ENCODE assay signal across 18 cellular contexts in genomic region chr22:39360242-39360641, GRCh38. TPM values are rescaled to one million over a fixed set of nuclear protein-coding genes. Genes with fewer than 3 reads are reported as not detected.
DNase-seq lines count a peak whose midpoint lies in the region; ATAC-seq and TF ChIP-seq lines count a peak whose summit lies in the region.
"Had no signal": no experiment of that assay in that cellular context is flagged by ENCODE, and none has a peak within 500 bp of the region (broad histone marks: within the 10 kb centered on the region; RNA-seq: fewer than 3 reads in every experiment).

No MANE protein-coding gene starts in this region.

- intact Hi-C loops in Right ventricle myocardium superior (cut with DNase I) (no loop called here), Right ventricle myocardium inferior (cut with DNase I) (no loop called here), transverse colon (cut with DNase I; ENCODE audit: low total_unique reads) (no loop called here)

- no peaks in the 10 kb centered on the region for H3K36me3 ChIP-seq in transverse colon

- in situ Hi-C loops in transverse colon (cut with MboI; ENCODE audit: low pct_ligation_motif_present in 1 of 4, low pct_unique_long_range_greater_than_20kb in 1 of 4, low sequenced_read_pairs in 3 of 4) = no loop called here

- peak overlapping the region; percentile 26 to 65 (median 31) for H3K27ac Mint-ChIP-seq in brain
- H3K27ac Mint-ChIP-seq in neural crest cell (ENCODE audit: unreplicated experiment) = peak overlapping the region; percentile 10

- H3K4me3 Mint-ChIP-seq in brain (no peak overlapping the region), neural crest cell (no peak overlapping the region)

- no peaks in the 10 kb centered on the region for H3K9me3 ChIP-seq in transverse colon

- ATAC-seq in Right ventricle myocardium superior (ENCODE audit: poor library complexity) (no peak), Right ventricle myocardium inferior (no peak)
- ATAC-seq: PC-3 had no signal

- no peak for TF ChIP-seq CTCF in brain (conservative IDR thresholded peaks at IDR 0.05)
- TF ChIP-seq CTCF in neural crest cell (conservative IDR thresholded peaks at IDR 0.05) = no peak
- TF ChIP-seq CTCF in transverse colon (IDR thresholded peaks at IDR 0.05) = no peak

- H3K4me1 ChIP-seq in transverse colon = peaks cover 0 to 4% (median 0%) of the 10 kb centered on the region in 4 donors

- H3K27me3 ChIP-seq in transverse colon = no peaks in the 10 kb centered on the region

- WGBS in transverse colon (ENCODE audit: low coverage in 1 of 2), 2 donors = 84 to 88% methylated on average over 10 to 18 of the region's 18 CpGs

- H3K36me3 Mint-ChIP-seq in brain (peaks cover 27% of the 10 kb centered on the region), neural crest cell (ENCODE audit: low read depth) (peaks cover 10% of the 10 kb centered on the region)

- peaks cover 38% of the 10 kb centered on the region for H3K4me1 Mint-ChIP-seq in brain
- H3K4me1 Mint-ChIP-seq in neural crest cell = peaks cover 23% of the 10 kb centered on the region

- no peak for TF ChIP-seq EP300 in transverse colon (IDR thresholded peaks at IDR 0.05; ENCODE audit: low read depth)

- no peaks in the 10 kb centered on the region for H3K27me3 Mint-ChIP-seq in brain
- H3K27me3 Mint-ChIP-seq in neural crest cell (ENCODE audit: low read depth) = no peaks in the 10 kb centered on the region

- no peak overlapping the region for H3K4me3 ChIP-seq in transverse colon
- H3K4me3 ChIP-seq: GM23248 had no signal

- DNase-seq in Right ventricle myocardium superior (peak; percentile 29), Right ventricle myocardium inferior (ENCODE audit: missing footprints) (no peak), neural crest cell (ENCODE audit: low read depth, low spot score) (no peak), transverse colon (no peak), germinal center (ENCODE audit: low spot score) (no peak), dedifferentiated amniotic fluid mesenchymal stem cell (ENCODE audit: extremely low spot score) (no peak), pons (ENCODE audit: low spot score) (no peak)
- DNase-seq: Calu3, DMS79 treated with DMSO at 0.1 percent for 48 hours, GDM1, GM23248, NCI-H1092 treated with DMSO at 0.1 percent for 48 hours, NCI-H2107, NCI-H226, NCI-H526 treated with DMSO at 0.1 percent for 48 hours, PC-3 had no signal

- no peak for TF ChIP-seq POLR2A in transverse colon (IDR thresholded peaks at IDR 0.05)

- H3K9me3 Mint-ChIP-seq in brain (no peaks in the 10 kb centered on the region), neural crest cell (no peaks in the 10 kb centered on the region)

- no peak overlapping the region for H3K27ac ChIP-seq in transverse colon
- H3K27ac ChIP-seq: GM23248, KMS-11 had no signal

RNA-seq across cellular contexts. Expression of gene SYNGR1, which starts 10.5 kb away (rescaled TPM):
- total RNA-seq in Right ventricle myocardium superior = 32.2 TPM
- 40.5 TPM for total RNA-seq in Right ventricle myocardium inferior
- 55.1 TPM for polyA plus RNA-seq in brain (ENCODE audit: insufficient read depth, low read depth, low replicate concordance)
- 30.0 and 30.4 TPM in 2 replicates for total RNA-seq in neural crest cell
- total RNA-seq in transverse colon = 10 to 100 TPM in 1 of 4 donors, 1 to 10 TPM in 3; 6.7 to 10.5 (median 8.0) TPM

RNA-seq across cellular contexts. Expression of gene TAB1, which starts 39.3 kb away (rescaled TPM):
- total RNA-seq in Right ventricle myocardium superior (17.3 TPM), Right ventricle myocardium inferior (17.3 TPM), neural crest cell (33.8 and 38.3 TPM in 2 replicates), transverse colon (10 to 100 TPM; 14.3 to 56.5 (median 24.7) TPM)
- 34.5 TPM for polyA plus RNA-seq in brain (ENCODE audit: insufficient read depth, low read depth, low replicate concordance)

RNA-seq across cellular contexts. Expression of gene RPL3, which starts 40.8 kb away (rescaled TPM):
- total RNA-seq in Right ventricle myocardium superior = 300 TPM
- 355 TPM for total RNA-seq in Right ventricle myocardium inferior
- polyA plus RNA-seq in brain (ENCODE audit: insufficient read depth, low read depth, low replicate concordance) = 2,313 TPM
- 2,294 and 2,333 TPM in 2 replicates for total RNA-seq in neural crest cell
- total RNA-seq in transverse colon = 1,000 to 10,000 TPM in 3 of 4 donors, 100 to 1,000 TPM in 1; 909 to 2,069 (median 1,420) TPM
